Comparison of ENCODE assay signal across 8 cellular contexts in genomic region chr4:128068927-128069326, GRCh38. TPM values are rescaled to one million over a fixed set of nuclear protein-coding genes. Genes with fewer than 3 reads are reported as not detected.
A peak's percentile ranks its signal among the peaks of the same experiment; 100 is the strongest.
DNase-seq lines count a peak whose midpoint lies in the region; ATAC-seq and TF ChIP-seq lines count a peak whose summit lies in the region.

No MANE protein-coding gene starts in this region.

- no peaks in the 10 kb centered on the region for H3K9me3 ChIP-seq in OCI-LY7 (ENCODE audit: low read length)
- no peaks in the 10 kb centered on the region for H3K9me3 ChIP-seq in esophagus squamous epithelium

- no peaks in the 10 kb centered on the region for H3K27me3 ChIP-seq in esophagus squamous epithelium

- POLR2A ChIA-PET in OCI-LY7 (lab: Charles Lee) = interaction anchor here (0.6 kb wide), 2 partner anchors 189 to 463 kb away, joined by 3 read pairs; no protein-coding TSS in a partner anchor

- no peaks in the 10 kb centered on the region for H3K9me3 Mint-ChIP-seq in glutamatergic neuron (ENCODE audit: unreplicated experiment)

- H2AFZ ChIP-seq in OCI-LY7 (ENCODE audit: low read length) = no peak overlapping the region

- DNase-seq in OCI-LY7 (ENCODE audit: low spot score) = peak; percentile 22
- peak; percentile 27 for DNase-seq in glutamatergic neuron
- no peak for DNase-seq in esophagus squamous epithelium (lab: John Stamatoyannopoulos, UW)

- no peaks in the 10 kb centered on the region for H3K27me3 Mint-ChIP-seq in glutamatergic neuron (ENCODE audit: unreplicated experiment)

- CTCF ChIA-PET in OCI-LY7 (lab: Charles Lee; ENCODE audit: unreplicated experiment) = no interaction called here

- H3K4me1 ChIP-seq in OCI-LY7 (ENCODE audit: insufficient read depth, low read length, poor library complexity, severe bottlenecking) (no peaks in the 10 kb centered on the region), esophagus squamous epithelium (no peaks in the 10 kb centered on the region)

- no peaks in the 10 kb centered on the region for H3K4me1 Mint-ChIP-seq in glutamatergic neuron (ENCODE audit: low read depth, unreplicated experiment)

- H3K27ac ChIP-seq in C4-2B (no peak overlapping the region), OCI-LY7 (ENCODE audit: low read depth, low read length, poor library complexity, severe bottlenecking) (no peak overlapping the region), esophagus squamous epithelium (no peak overlapping the region)

- H3K79me2 ChIP-seq in OCI-LY7 (ENCODE audit: insufficient read depth, low read depth, low read length) = peaks cover 10% of the 10 kb centered on the region; the same call in 1 of the 2 replicates

- BruUV-seq in OCI-LY7 (replicated peaks; lab: Mats Ljungman, UMichigan) = no TSS peak

- intact Hi-C loops in OCI-LY7 (cut with micrococcal nuclease; ENCODE audit: unreplicated experiment) (no loop called here), esophagus squamous epithelium (cut with DNase I) (no loop called here)

- H3K4me3 ChIP-seq in OCI-LY7 (ENCODE audit: low read depth, low read length, poor library complexity, severe bottlenecking) (no peak overlapping the region), esophagus squamous epithelium (no peak overlapping the region)

- H3K36me3 ChIP-seq in OCI-LY7 (ENCODE audit: insufficient read depth, low read length) = no peaks in the 10 kb centered on the region
- no peaks in the 10 kb centered on the region for H3K36me3 ChIP-seq in esophagus squamous epithelium

- ATAC-seq in GM18867 (IDR thresholded peaks at IDR 0.05; ENCODE audit: unreplicated experiment) (peak; percentile 47), HG03565 (IDR thresholded peaks at IDR 0.05; ENCODE audit: unreplicated experiment) (no peak), esophagus mucosa (no peak), HG03442 (IDR thresholded peaks at IDR 0.05; ENCODE audit: unreplicated experiment) (no peak)

- H3K36me3 Mint-ChIP-seq in glutamatergic neuron (ENCODE audit: unreplicated experiment) = no peaks in the 10 kb centered on the region

- H4K20me1 ChIP-seq in OCI-LY7 (ENCODE audit: insufficient read depth, low read length) = no peaks in the 10 kb centered on the region

- H3K9me2 ChIP-seq in OCI-LY7 (ENCODE audit: insufficient read depth, low read length) = no peaks in the 10 kb centered on the region

- no peak for TF ChIP-seq POLR2A in esophagus squamous epithelium (IDR thresholded peaks at IDR 0.05)

- TF ChIP-seq CTCF in C4-2B (conservative IDR thresholded peaks at IDR 0.05) = peak; percentile 54
- TF ChIP-seq CTCF in OCI-LY7 (conservative IDR thresholded peaks at IDR 0.05; ENCODE audit: low read length) = peak; percentile 63
- no peak for TF ChIP-seq CTCF in glutamatergic neuron (IDR thresholded peaks at IDR 0.05; ENCODE audit: partially characterized antibody, unreplicated experiment)
- TF ChIP-seq CTCF in esophagus squamous epithelium (IDR thresholded peaks at IDR 0.05) = peak in 2 of 6 experiments; percentile 7 to 24

- 89 to 90% methylated on average over 2 to 4 of the region's 4 CpGs for WGBS in esophagus squamous epithelium, 2 donors

- H3K4me2 ChIP-seq in OCI-LY7 (ENCODE audit: low read length) = no peak overlapping the region

- H3K4me3 Mint-ChIP-seq in glutamatergic neuron (ENCODE audit: unreplicated experiment) = no peak overlapping the region

- H3K27ac Mint-ChIP-seq in glutamatergic neuron (ENCODE audit: unreplicated experiment) = no peak overlapping the region

RNA-seq across cellular contexts. Expression of gene LARP1B, which starts 7.8 kb away (rescaled TPM):
- total RNA-seq in OCI-LY7 (2014; rRNA removed; shearing (Covaris generic)) = 16.5 and 22.1 TPM in 2 replicates
- total RNA-seq in OCI-LY7 (2022) (21.0 and 25.0 TPM in 2 replicates), glutamatergic neuron (ENCODE audit: unreplicated experiment) (16.1 TPM), esophagus squamous epithelium (10 to 100 TPM; 11.5 to 29.2 (median 16.4) TPM), esophagus mucosa (11.2 TPM)
